ENCODE assay signal across 15 cellular contexts in genomic region chr9:7154003-7154619, GRCh38.
DNase-seq lines count a peak whose midpoint lies in the region; ATAC-seq and TF ChIP-seq lines count a peak whose summit lies in the region.
"Had no signal": no experiment of that assay in that cellular context is flagged by ENCODE, and none has a peak within 500 bp of the region (broad histone marks: within the 10 kb centered on the region; RNA-seq: fewer than 3 reads in every experiment).

No MANE protein-coding gene starts in this region.

- DNase-seq in NCI-H146 (lab: John Stamatoyannopoulos, UW) (peak; percentile 18), NCI-H146 treated with DMSO at 0.1 percent for 48 hours (lab: John Stamatoyannopoulos, UW; ENCODE audit: unreplicated experiment) (no peak), NCI-H524 treated with DMSO at 0.1 percent for 48 hours (lab: John Stamatoyannopoulos, UW) (peak; percentile 49), naive B cell (no peak), breast epithelium (ENCODE audit: low spot score in 2 of 2) (no peak), cerebellar nuclear complex (lab: John Stamatoyannopoulos, UW) (no peak)
- no peak for DNase-seq in NK-92 treated with Interleukin-12 subunit alpha and Interleukin-12 subunit beta, amount 100 ng/mL, for 24 hours (lab: John Stamatoyannopoulos, UW)
- DNase-seq: 8988T, HCEC 1CT, Kasumi-1, NCI-H2029, NCI-H526 treated with DMSO at 0.1 percent for 48 hours, SIG-M5 had no signal

- H3K4me1 Mint-ChIP-seq in brain (peaks cover 10% of the 10 kb centered on the region), naive B cell (peaks cover 28 to 54% (median 47%) of the 10 kb centered on the region in 3 donors)

- intact Hi-C loops in breast epithelium (cut with DNase I; ENCODE audit: low total_unique reads): no loop called here

- H3K9me3 Mint-ChIP-seq in brain (peaks cover 4 to 21% (median 10%) of the 10 kb centered on the region in 5 experiments), naive B cell (peaks cover 0 to 3% (median 2%) of the 10 kb centered on the region in 7 donors)

- H3K9me3 ChIP-seq in breast epithelium: no peaks in the 10 kb centered on the region

- TF ChIP-seq CTCF in brain (conservative IDR thresholded peaks at IDR 0.05) (no peak), breast epithelium (IDR thresholded peaks at IDR 0.05) (no peak)

- H3K27ac Mint-ChIP-seq in brain (peak overlapping the region in 3 of 5 experiments; percentile 20 to 82 (median 51)), naive B cell (peak overlapping the region in 4 of 6 donors; percentile 28 to 43 (median 39))

- H3K27me3 Mint-ChIP-seq in brain (no peaks in the 10 kb centered on the region), naive B cell (no peaks in the 10 kb centered on the region)

- peaks cover 63% of the 10 kb centered on the region for H3K36me3 Mint-ChIP-seq in brain
- peaks cover 12 to 28% of the 10 kb centered on the region in 2 donors for H3K36me3 Mint-ChIP-seq in naive B cell

- H3K4me3 Mint-ChIP-seq in brain (no peak overlapping the region), naive B cell (no peak overlapping the region)

- TF ChIP-seq POLR2A in breast epithelium (IDR thresholded peaks at IDR 0.05): no peak

- no peak overlapping the region for H3K27ac ChIP-seq in breast epithelium
- H3K27ac ChIP-seq: BLaER1 treated with 17β-estradiol and CSF1 and Interleukin-3, amounts not matched to agents 10 nM and 100 nM had no signal

- H3K4me3 ChIP-seq in breast epithelium: no peak overlapping the region
- H3K4me3 ChIP-seq: BLaER1 treated with 17β-estradiol and CSF1 and Interleukin-3, amounts not matched to agents 10 nM and 100 nM had no signal

- H3K4me1 ChIP-seq in breast epithelium: no peaks in the 10 kb centered on the region

- no peaks in the 10 kb centered on the region for H3K27me3 ChIP-seq in breast epithelium
- H3K27me3 ChIP-seq: BLaER1 treated with 17β-estradiol and CSF1 and Interleukin-3, amounts not matched to agents 10 nM and 100 nM had no signal

- no peaks in the 10 kb centered on the region for H3K36me3 ChIP-seq in breast epithelium

- ATAC-seq in naive B cell (ENCODE audit: low read depth in 2 of 2): no peak

Comparison
In these comparisons a context has a peak if more than half of its experiments do, and no peak if none do; other contexts are left out.
1. DNase-seq: peak in NCI-H146 (single experiment) and NCI-H524 treated with DMSO at 0.1 percent for 48 hours (single experiment); none in NCI-H146 treated with DMSO at 0.1 percent for 48 hours (single experiment), naive B cell (single experiment), breast epithelium (0 of 2), cerebellar nuclear complex (0 of 2) and NK-92 treated with Interleukin-12 subunit alpha and Interleukin-12 subunit beta, amount 100 ng/mL, for 24 hours (single experiment).